Comparison of ENCODE assay signal across 8 cellular contexts in the genomic region with DNA sequence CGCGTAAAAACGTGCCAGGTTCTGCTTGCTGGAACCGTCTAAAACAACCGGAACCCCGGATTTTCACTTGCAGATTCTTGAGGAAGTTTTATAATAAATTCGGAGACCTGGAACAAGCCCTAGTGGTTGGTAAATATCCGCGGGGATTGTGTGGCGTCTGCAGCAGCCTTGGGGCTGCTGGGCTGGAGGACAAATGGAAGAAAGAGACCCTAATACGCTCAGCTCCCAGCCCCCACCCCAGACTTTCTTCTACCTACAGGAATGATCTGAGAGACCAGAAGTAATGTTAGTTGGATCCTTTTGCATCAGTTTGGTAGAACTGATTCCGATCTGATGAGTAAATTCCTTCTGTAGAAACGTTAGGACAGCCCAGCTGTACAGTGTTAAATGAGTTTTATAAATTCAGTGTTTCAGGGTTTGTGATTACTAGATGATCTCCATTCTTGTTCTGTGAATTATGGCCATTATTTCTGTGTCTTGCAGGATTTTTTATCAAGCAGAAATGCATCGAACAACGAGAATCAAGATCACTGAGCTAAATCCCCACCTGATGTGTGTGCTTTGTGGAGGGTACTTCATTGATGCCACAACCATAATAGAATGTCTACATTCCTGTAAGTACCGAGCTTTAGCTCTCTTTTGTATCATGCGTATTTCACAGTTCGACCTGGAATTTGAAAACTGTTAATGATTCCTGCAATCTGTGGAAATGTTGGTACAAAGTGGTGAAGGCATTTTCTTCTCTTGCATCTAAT. TPM values are rescaled to one million over a fixed set of nuclear protein-coding genes. Genes with fewer than 3 reads are reported as not detected.
A peak's percentile ranks its signal among the peaks of the same experiment; 100 is the strongest.
DNase-seq lines count a peak whose midpoint lies in the region; ATAC-seq, FAIRE-seq and TF ChIP-seq lines count a peak whose summit lies in the region.

No MANE protein-coding gene starts in this region.

- no peak overlapping the region for H3K23ac ChIP-seq in mesenchymal stem cell (ENCODE audit: low read length in 2 of 2)

- no TSS peak for BruUV-seq in GM12878 (replicated peaks; lab: Mats Ljungman, UMichigan)

- CTCF ChIA-PET in GM12878 (lab: Yijun Ruan, JAX) = interaction anchor here (1.3 kb wide), 1 partner anchor 332 kb away, joined by 4 read pairs; no protein-coding TSS in a partner anchor

- TF ChIP-seq CTCF in heart left ventricle (IDR thresholded peaks at IDR 0.05) (no peak), GM12878 (IDR thresholded peaks at IDR 0.05 in 2 of 3, conservative IDR thresholded peaks at IDR 0.05 in 1 of 3; ENCODE audit: control insufficient read depth in 2 of 3, extremely low read depth in 1 of 3, insufficient read depth in 1 of 3, low read depth in 3 of 3, low read length in 3 of 3) (no peak), vagina (IDR thresholded peaks at IDR 0.05) (no peak)

- peak overlapping the region in 1 of 2 experiments; percentile 34 for H3K18ac ChIP-seq in mesenchymal stem cell (ENCODE audit: low read depth in 1 of 2, low read length in 2 of 2)

- H2AFZ ChIP-seq in GM12878 (ENCODE audit: control insufficient read depth, low read depth, low read length) (peak overlapping the region; percentile 49), mesenchymal stem cell (ENCODE audit: low read depth, low read length) (no peak overlapping the region)

- no peak for TF ChIP-seq POLR2A in heart left ventricle (IDR thresholded peaks at IDR 0.05)
- TF ChIP-seq POLR2A in GM12878 (IDR thresholded peaks at IDR 0.05; ENCODE audit: low read depth, low read length) = no peak
- no peak for TF ChIP-seq POLR2A in vagina (IDR thresholded peaks at IDR 0.05)

- no peak for FAIRE-seq in GM12878 (lab: Jason Lieb, UNC)

- H2BK12ac ChIP-seq in mesenchymal stem cell (ENCODE audit: low read length in 2 of 2) = no peak overlapping the region

- H2BK120ac ChIP-seq in mesenchymal stem cell (ENCODE audit: low read depth, low read length) = peak overlapping the region; percentile 5

- no peak overlapping the region for H4K8ac ChIP-seq in mesenchymal stem cell (ENCODE audit: low read length)

- RAD21 ChIA-PET in GM12878 (lab: Charles Lee; ENCODE audit: unreplicated experiment) = interaction anchor here (1.2 kb wide), 1 partner anchor 14 kb away, joined by 5 read pairs; no protein-coding TSS in a partner anchor

- ATAC-seq in heart left ventricle (no peak), left cardiac atrium (no peak), GM12878 (no peak), HG02973 (IDR thresholded peaks at IDR 0.05; ENCODE audit: unreplicated experiment) (no peak)

- H3K9ac ChIP-seq in GM12878 (ENCODE audit: control insufficient read depth, insufficient read depth, low read length) (peak overlapping the region; percentile 43; the same call in 1 of the 2 replicates), mesenchymal stem cell (ENCODE audit: low read length) (peak overlapping the region; percentile 89)

- no peak for TF ChIP-seq RAD21 in GM12878 (IDR thresholded peaks at IDR 0.05; ENCODE audit: insufficient read depth, low read depth, low read length)

- H3K4me2 ChIP-seq in GM12878 (ENCODE audit: control insufficient read depth, insufficient read depth) (peak overlapping the region; percentile 80), mesenchymal stem cell (ENCODE audit: low read length, poor library complexity, severe bottlenecking) (peak overlapping the region; percentile 98)

- peak overlapping the region in 11 of 12 donors; percentile 48 to 77 (median 65) for H3K27ac ChIP-seq in heart left ventricle
- no peak overlapping the region for H3K27ac ChIP-seq in GM12878 (ENCODE audit: control insufficient read depth, insufficient read depth)
- H3K27ac ChIP-seq in mesenchymal stem cell (ENCODE audit: low read length, poor library complexity, severe bottlenecking) = peak overlapping the region; percentile 70
- peak overlapping the region; percentile 58 for H3K27ac ChIP-seq in vagina

- no peak overlapping the region for H2BK5ac ChIP-seq in mesenchymal stem cell (ENCODE audit: low read depth, low read length, poor library complexity, severe bottlenecking)

- H4K91ac ChIP-seq in mesenchymal stem cell (ENCODE audit: low read length) = no peak overlapping the region

- H4K20me1 ChIP-seq in GM12878 (ENCODE audit: control insufficient read depth, insufficient read depth) = peaks cover 2% of the 10 kb centered on the region; the same call in 1 of the 2 replicates

- intact Hi-C loops in heart left ventricle (cut with DNase I) (loop anchor here in 6 of 10 donors (5.0 to 10.0 kb wide), 6 partner anchors 321 to 801 kb away; a partner anchor contains a TSS), left cardiac atrium (cut with DNase I) (no loop called here), GM12878 (cut with micrococcal nuclease; ENCODE audit: unreplicated experiment) (no loop called here), vagina (cut with DNase I) (loop anchor here (5.0 kb wide), 1 partner anchor 809 kb away; no protein-coding TSS in a partner anchor)

- DNase-seq in heart left ventricle (no peak), left cardiac atrium (no peak), GM12878 (ENCODE audit: low read depth, low spot score) (no peak), mesenchymal stem cell (no peak), vagina (ENCODE audit: extremely low spot score in 2 of 2) (peak in 1 of 2 donors; percentile 92), foreskin melanocyte (no peak), NCI-H2171 treated with DMSO at 0.1 percent for 48 hours (lab: John Stamatoyannopoulos, UW) (no peak)

- in situ Hi-C loops in GM12878 (cut with MboI) = no loop called here

- 35 to 39% (median 37%) methylated on average over 18 of the region's 18 CpGs for WGBS in heart left ventricle, 4 donors
- WGBS in GM12878 (ENCODE audit: insufficient coverage, insufficient replicate concordance, low lambda C conversion rate, missing lambda C conversion rate) = 32% methylated on average over 18 of the region's 18 CpGs
- 29% methylated on average over 13 of the region's 18 CpGs for WGBS in mesenchymal stem cell

- H3K27me3 ChIP-seq in heart left ventricle = peaks cover 0 to 29% (median 0%) of the 10 kb centered on the region in 9 donors
- H3K27me3 ChIP-seq in GM12878 (replicated peaks in 1 of 2; ENCODE audit: control insufficient read depth in 2 of 2, insufficient read depth in 2 of 2, low read length in 1 of 2) = peaks cover 3 to 14% of the 10 kb centered on the region in 2 experiments
- peaks cover 22 to 29% of the 10 kb centered on the region in 2 experiments for H3K27me3 ChIP-seq in mesenchymal stem cell (ENCODE audit: control insufficient read depth in 1 of 2, insufficient read depth in 1 of 2, low read length in 2 of 2)
- H3K27me3 ChIP-seq in vagina = no peaks in the 10 kb centered on the region

- POLR2A ChIA-PET in GM12878 (lab: Charles Lee) = interaction anchor here (0.7 kb wide), 1 partner anchor 13 kb away, joined by 3 read pairs; no protein-coding TSS in a partner anchor

- SMC1A ChIA-PET in GM12878 (lab: Charles Lee; ENCODE audit: uncharacterized antibody, unreplicated experiment) = interaction anchor here (0.8 to 1.6 kb wide), 4 partner anchors 14 to 93 kb away, joined by 3 to 4 read pairs (median 3); no protein-coding TSS in a partner anchor

- peaks cover 0 to 42% (median 31%) of the 10 kb centered on the region in 12 donors for H3K4me1 ChIP-seq in heart left ventricle
- H3K4me1 ChIP-seq in GM12878 (ENCODE audit: control insufficient read depth, insufficient read depth, low read length) = peaks cover 9% of the 10 kb centered on the region
- H3K4me1 ChIP-seq in mesenchymal stem cell (ENCODE audit: control insufficient read depth, insufficient read depth, low read depth, low read length) = no peaks in the 10 kb centered on the region
- peaks cover 41% of the 10 kb centered on the region for H3K4me1 ChIP-seq in vagina

- H2AK5ac ChIP-seq in mesenchymal stem cell (ENCODE audit: low read length, severe bottlenecking) = no peak overlapping the region

- H3K79me1 ChIP-seq in mesenchymal stem cell (replicated peaks; ENCODE audit: low read length, poor library complexity, severe bottlenecking) = peaks cover 8% of the 10 kb centered on the region

- no peak overlapping the region for H3K14ac ChIP-seq in mesenchymal stem cell (ENCODE audit: low read length in 2 of 2)

- H3K9me3 ChIP-seq in heart left ventricle (no peaks in the 10 kb centered on the region), GM12878 (replicated peaks; ENCODE audit: control insufficient read depth, insufficient read depth, low read length) (peaks cover 2% of the 10 kb centered on the region; the same call in 2 of the 3 replicates), mesenchymal stem cell (ENCODE audit: control insufficient read depth, low read length) (no peaks in the 10 kb centered on the region), vagina (no peaks in the 10 kb centered on the region)

- TF ChIP-seq EP300 in GM12878 (IDR thresholded peaks at IDR 0.05; ENCODE audit: borderline replicate concordance in 1 of 2, control insufficient read depth in 1 of 2, low read depth in 2 of 2, low read length in 2 of 2) = no peak

- H2BK15ac ChIP-seq in mesenchymal stem cell (ENCODE audit: low read depth, poor library complexity, severe bottlenecking) = no peak overlapping the region

- peak overlapping the region; percentile 28 to 76 (median 62) for H3K4me3 ChIP-seq in heart left ventricle
- peak overlapping the region; percentile 73 for H3K4me3 ChIP-seq in GM12878
- peak overlapping the region; percentile 65 to 77 for H3K4me3 ChIP-seq in mesenchymal stem cell (ENCODE audit: insufficient read depth in 1 of 2, low read depth in 1 of 2, low read length in 2 of 2)
- peak overlapping the region; percentile 50 to 67 for H3K4me3 ChIP-seq in vagina

- H3K79me2 ChIP-seq in GM12878 (ENCODE audit: control insufficient read depth, insufficient read depth, low read length) = peaks cover 3% of the 10 kb centered on the region

- H3K4ac ChIP-seq in mesenchymal stem cell (ENCODE audit: low read depth in 1 of 2, low read length in 2 of 2) = no peak overlapping the region

- H3K36me3 ChIP-seq in heart left ventricle = peaks cover 0 to 47% (median 40%) of the 10 kb centered on the region in 9 donors
- H3K36me3 ChIP-seq in GM12878 (ENCODE audit: control insufficient read depth in 2 of 2, insufficient read depth in 2 of 2, low read length in 1 of 2) = peaks cover 2 to 13% of the 10 kb centered on the region in 2 experiments; a peak in 3 of 4 replicates
- H3K36me3 ChIP-seq in mesenchymal stem cell (ENCODE audit: control insufficient read depth in 1 of 2, insufficient read depth in 2 of 2, low read depth in 1 of 2, low read length in 2 of 2) = peaks cover 3 to 40% of the 10 kb centered on the region in 2 experiments
- peaks cover 0 to 22% of the 10 kb centered on the region in 2 donors for H3K36me3 ChIP-seq in vagina

RNA-seq across cellular contexts. Expression of a gene that starts 5.2 kb away (rescaled TPM):
- total RNA-seq in heart left ventricle (10 to 100 TPM; 27.2 to 48.5 (median 31.1) TPM), left cardiac atrium (10 to 100 TPM; 39.9 to 40.5 TPM), GM12878 (2014; rRNA removed) (27.5 and 34.6 TPM in 2 replicates), GM12878 (2014; rRNA removed; fragmentation: Illumina TruSeq; extraction: Trizol) (31.5 and 32.4 TPM in 2 replicates), GM12878 (2021) (29.1 and 29.4 TPM in 2 replicates), vagina (44.7 TPM)
- polyA plus RNA-seq in heart left ventricle (10 to 100 TPM; 10.6 to 35.4 TPM), GM12878 (2011; rRNA removed) (49.7 and 70.6 TPM in 2 replicates), GM12878 (2014; fragmentation: Illumina TruSeq; extraction: Trizol) (32.1 and 39.0 TPM in 2 replicates), GM12878 (2014; fragmentation: Nextera tagmentation; extraction: Ambion mirVana) (10 to 100 TPM in 1 of 2 experiments, 1 to 10 TPM in 1; 8.0 to 12.4 TPM), GM12878 (2014; rRNA removed) (24.2 and 24.6 TPM in 2 replicates), GM12878 (2016; fragmentation: Nextera tagmentation; extraction: Ambion mirVana) (10 to 100 TPM; 17.4 to 19.5 TPM)
- 43.7 and 47.2 TPM in 2 replicates for total RNA-seq in GM12878 (2013; cell fraction: nucleolus; rRNA removed)
- polyA plus RNA-seq in GM12878 (2011; ENCODE audit: low read depth) = 10.5 TPM
- 20.6 and 22.9 TPM in 2 replicates for polyA plus RNA-seq in GM12878 (2011; cell fraction: cytosol; rRNA removed)
- 77.8 and 78.2 TPM in 2 replicates for polyA plus RNA-seq in GM12878 (2011; cell fraction: nucleus; rRNA removed)
- 25.9 and 26.9 TPM in 2 replicates for polyA plus RNA-seq in GM12878 (2012)
- 47.5 and 83.2 TPM in 2 replicates for polyA minus RNA-seq in GM12878 (2011; rRNA and poly(A)+ RNA removed)
- polyA minus RNA-seq in GM12878 (2011; cell fraction: cytosol; rRNA and poly(A)+ RNA removed) = 16.7 and 33.9 TPM in 2 replicates
- 18.1 and 22.3 TPM in 2 replicates for polyA minus RNA-seq in GM12878 (2011; cell fraction: nucleus; rRNA and poly(A)+ RNA removed)
- polyA plus RNA-seq in mesenchymal stem cell (2013, experiment 1 of 2) = 9.3 TPM
- 9.1 TPM for polyA plus RNA-seq in mesenchymal stem cell (2013, experiment 2 of 2)

RNA-seq across cellular contexts. Expression of a gene that starts 9.9 kb away (rescaled TPM):
- total RNA-seq in heart left ventricle = 10 to 100 TPM; 44.4 to 88.3 (median 74.1) TPM
- polyA plus RNA-seq in heart left ventricle = 10 to 100 TPM; 64.4 to 88.5 TPM
- 10 to 100 TPM; 73.5 to 74.8 TPM for total RNA-seq in left cardiac atrium
- 52.1 and 56.3 TPM in 2 replicates for total RNA-seq in GM12878 (2013; cell fraction: nucleolus; rRNA removed)
- total RNA-seq in GM12878 (2014; rRNA removed) = 65.3 and 70.9 TPM in 2 replicates
- total RNA-seq in GM12878 (2014; rRNA removed; fragmentation: Illumina TruSeq; extraction: Trizol) = 64.5 and 72.3 TPM in 2 replicates
- total RNA-seq in GM12878 (2021) = 68.0 and 74.3 TPM in 2 replicates
- polyA plus RNA-seq in GM12878 (2011; ENCODE audit: low read depth) = 65.1 TPM
- polyA plus RNA-seq in GM12878 (2011; rRNA removed) = 101 and 151 TPM in 2 replicates
- polyA plus RNA-seq in GM12878 (2011; cell fraction: cytosol; rRNA removed) = 33.9 and 35.7 TPM in 2 replicates
- polyA plus RNA-seq in GM12878 (2011; cell fraction: nucleus; rRNA removed) = 63.7 and 81.5 TPM in 2 replicates
- polyA plus RNA-seq in GM12878 (2012) = 65.2 and 75.4 TPM in 2 replicates
- 68.1 and 74.9 TPM in 2 replicates for polyA plus RNA-seq in GM12878 (2014; fragmentation: Illumina TruSeq; extraction: Trizol)
- polyA plus RNA-seq in GM12878 (2014; fragmentation: Nextera tagmentation; extraction: Ambion mirVana) = 100 to 1,000 TPM; 238 to 248 TPM
- 60.9 and 64.7 TPM in 2 replicates for polyA plus RNA-seq in GM12878 (2014; rRNA removed)
- polyA plus RNA-seq in GM12878 (2016; fragmentation: Nextera tagmentation; extraction: Ambion mirVana) = 100 to 1,000 TPM; 171 to 205 TPM
- 16.1 and 21.0 TPM in 2 replicates for polyA minus RNA-seq in GM12878 (2011; rRNA and poly(A)+ RNA removed)
- polyA minus RNA-seq in GM12878 (2011; cell fraction: cytosol; rRNA and poly(A)+ RNA removed) = 2.5 and 4.7 TPM in 2 replicates
- 21.8 and 26.3 TPM in 2 replicates for polyA minus RNA-seq in GM12878 (2011; cell fraction: nucleus; rRNA and poly(A)+ RNA removed)
- 46.7 TPM for polyA plus RNA-seq in mesenchymal stem cell (2013, experiment 1 of 2)
- polyA plus RNA-seq in mesenchymal stem cell (2013, experiment 2 of 2) = 49.3 TPM
- 27.0 TPM for total RNA-seq in vagina

RNA-seq across cellular contexts. Expression of a gene that starts 19.2 kb away (rescaled TPM):
- under 1 TPM in 1 of 9 donors, not detected in 8; 0.42 TPM for total RNA-seq in heart left ventricle
- polyA plus RNA-seq in heart left ventricle = not detected
- total RNA-seq in left cardiac atrium = not detected
- 0.21 and 0.49 TPM in 2 replicates for total RNA-seq in GM12878 (2013; cell fraction: nucleolus; rRNA removed)
- total RNA-seq in GM12878 (2014; rRNA removed) = 0.27 and 0.51 TPM in 2 replicates
- total RNA-seq in GM12878 (2014; rRNA removed; fragmentation: Illumina TruSeq; extraction: Trizol) = 0.40 and 0.60 TPM in 2 replicates
- 0.21 and 0.36 TPM in 2 replicates for total RNA-seq in GM12878 (2021)
- 0.10 TPM for polyA plus RNA-seq in GM12878 (2011; ENCODE audit: low read depth)
- polyA plus RNA-seq in GM12878 (2011; rRNA removed) = 0.34 and 0.71 TPM in 2 replicates
- polyA plus RNA-seq in GM12878 (2011; cell fraction: cytosol; rRNA removed) = 0.16 and 0.25 TPM in 2 replicates
- 0.30 and 0.38 TPM in 2 replicates for polyA plus RNA-seq in GM12878 (2011; cell fraction: nucleus; rRNA removed)
- 0.21 and 0.24 TPM in 2 replicates for polyA plus RNA-seq in GM12878 (2012)
- polyA plus RNA-seq in GM12878 (2014; fragmentation: Illumina TruSeq; extraction: Trizol) = 0.53 and 0.95 TPM in 2 replicates
- polyA plus RNA-seq in GM12878 (2014; fragmentation: Nextera tagmentation; extraction: Ambion mirVana) = under 1 TPM; 0.13 to 0.26 TPM
- polyA plus RNA-seq in GM12878 (2014; rRNA removed) = 0.65 and 0.99 TPM in 2 replicates
- polyA plus RNA-seq in GM12878 (2016; fragmentation: Nextera tagmentation; extraction: Ambion mirVana) = under 1 TPM in 1 of 2 experiments, not detected in 1; 0.43 TPM
- polyA minus RNA-seq in GM12878 (2011; rRNA and poly(A)+ RNA removed) = 0.21 and 0.22 TPM in 2 replicates
- polyA minus RNA-seq in GM12878 (2011; cell fraction: cytosol; rRNA and poly(A)+ RNA removed) = not detected in 2 replicates
- polyA minus RNA-seq in GM12878 (2011; cell fraction: nucleus; rRNA and poly(A)+ RNA removed) = 0.36 TPM in 1 of 2 replicates, not detected in the other
- polyA plus RNA-seq in mesenchymal stem cell (2013, experiment 1 of 2) = not detected
- not detected for polyA plus RNA-seq in mesenchymal stem cell (2013, experiment 2 of 2)
- total RNA-seq in vagina = not detected

Comparison
In these comparisons a context has a peak if more than half of its experiments do, and no peak if none do; other contexts are left out.
1. intact Hi-C loops: an anchor here in heart left ventricle (5.0 to 10.0 kb wide) and vagina (5.0 kb wide); none called in left cardiac atrium and GM12878.